ENCODE assay signal across 7 cellular contexts in the genomic region with DNA sequence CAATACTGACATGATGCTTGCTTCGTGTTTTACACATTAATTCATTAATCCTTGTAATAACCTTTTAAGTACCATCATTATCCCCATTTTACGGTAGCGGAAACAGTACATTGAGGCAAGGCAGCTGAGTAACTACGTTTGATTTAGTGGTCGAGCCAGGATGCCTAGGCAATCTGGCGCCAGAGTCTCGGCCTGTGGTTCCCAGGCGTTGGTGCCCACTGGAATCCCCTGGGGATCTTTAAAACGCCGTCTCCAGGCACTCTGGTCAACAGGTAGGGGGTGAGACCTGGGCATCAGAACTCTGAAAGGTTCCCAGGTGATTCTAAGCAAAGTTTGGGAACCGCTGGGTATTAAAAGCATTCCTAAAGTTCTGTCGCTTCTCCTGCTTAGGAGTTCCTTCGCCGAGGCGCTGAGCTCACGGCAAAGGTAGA. TPM values are rescaled to one million over a fixed set of nuclear protein-coding genes. Genes with fewer than 3 reads are reported as not detected.
DNase-seq lines count a peak whose midpoint lies in the region; ATAC-seq and TF ChIP-seq lines count a peak whose summit lies in the region.

No MANE protein-coding gene starts in this region.

- no peak overlapping the region for H3K27ac ChIP-seq in GM23248
- H3K27ac ChIP-seq in Peyer's patch = peak overlapping the region; percentile 88 to 92 (median 90)

- H3K27me3 ChIP-seq in GM23248 (replicated peaks; ENCODE audit: insufficient read depth) (no peaks in the 10 kb centered on the region), Peyer's patch (no peaks in the 10 kb centered on the region)

- peak overlapping the region; percentile 68 for H3K9ac ChIP-seq in GM23248

- H3K4me3 ChIP-seq in GM23248 (peak overlapping the region; percentile 80), Peyer's patch (peak overlapping the region; percentile 90 to 93 (median 92)), retinal pigment epithelial cell (ENCODE audit: low read length) (peak overlapping the region; percentile 66)

- no peak for TF ChIP-seq POLR2A in Peyer's patch (IDR thresholded peaks at IDR 0.05)

- H3F3A ChIP-seq in GM23248 (ENCODE audit: insufficient read depth) = no peaks in the 10 kb centered on the region

- H3K9me2 ChIP-seq in GM23248 (ENCODE audit: insufficient read depth) = no peaks in the 10 kb centered on the region

- H3K4me1 ChIP-seq in GM23248 (ENCODE audit: insufficient read depth) (0 out of 2 replicates have a peak, but pooled peaks cover 3% of the 10 kb centered on the region), Peyer's patch (peaks cover 0 to 6% (median 0%) of the 10 kb centered on the region in 4 donors)

- H3K9me3 ChIP-seq in GM23248 (ENCODE audit: low read depth) (no peaks in the 10 kb centered on the region), Peyer's patch (no peaks in the 10 kb centered on the region)

- TF ChIP-seq CTCF in Peyer's patch (IDR thresholded peaks at IDR 0.05) (no peak), retinal pigment epithelial cell (conservative IDR thresholded peaks at IDR 0.05; ENCODE audit: low read depth, low read length) (no peak)

- peak overlapping the region; percentile 82 for H3K4me2 ChIP-seq in GM23248 (ENCODE audit: unreplicated experiment)

- no peaks in the 10 kb centered on the region for H4K20me1 ChIP-seq in GM23248 (ENCODE audit: insufficient read depth)

- H2AFZ ChIP-seq in GM23248 = peak overlapping the region; percentile 88

- H3K79me2 ChIP-seq in GM23248 (ENCODE audit: insufficient read depth) = 0 out of 2 replicates have a peak, but pooled peaks cover 5% of the 10 kb centered on the region

- in situ Hi-C loops in GM23248 (cut with MboI) = no loop called here

- H3K36me3 ChIP-seq in GM23248 (ENCODE audit: low read depth) = no peaks in the 10 kb centered on the region
- no peaks in the 10 kb centered on the region for H3K36me3 ChIP-seq in Peyer's patch

- 15 to 18% methylated on average over 16 of the region's 16 CpGs for WGBS in GM23248 (ENCODE audit: low coverage in 1 of 2, low lambda C conversion rate in 2 of 2, missing lambda C conversion rate in 2 of 2), 2 experiments

- DNase-seq in GM23248 = peak; percentile 20
- no peak for DNase-seq in Peyer's patch
- peak; percentile 2 for DNase-seq in fibroblast of peridontal ligament (ENCODE audit: extremely low read depth)
- DNase-seq in retinal pigment epithelial cell (ENCODE audit: low read depth) = peak; percentile 8
- DNase-seq in NAMALWA (ENCODE audit: low spot score) = no peak
- DNase-seq in foreskin melanocyte = no peak

- no peak for ATAC-seq in HG03135 (IDR thresholded peaks at IDR 0.05; ENCODE audit: unreplicated experiment)

RNA-seq across cellular contexts. Expression of gene DTNBP1, which starts 1.0 kb away (rescaled TPM):
- total RNA-seq in GM23248 (2014; rRNA removed; shearing (Covaris generic)) = 0.32 and 3.9 TPM in 2 replicates
- 15.8 and 18.1 TPM in 2 replicates for polyA plus RNA-seq in GM23248 (2016; fragmentation: Nextera tagmentation; extraction: Ambion mirVana)
- total RNA-seq in Peyer's patch = 10 to 100 TPM; 12.8 to 58.6 (median 26.2) TPM

Comparison
In these comparisons a context has a peak if more than half of its experiments do, and no peak if none do; other contexts are left out.
1. DNase-seq: peak in GM23248 (single experiment), fibroblast of peridontal ligament (single experiment) and retinal pigment epithelial cell (single experiment); none in Peyer's patch (0 of 3), NAMALWA (single experiment) and foreskin melanocyte (single experiment).
2. Peak in every context shown above with its lines, with median percentiles within 50 percentile points of each other: H3K4me3 ChIP-seq.